ENCODE assay signal across 8 cellular contexts in the genomic region with DNA sequence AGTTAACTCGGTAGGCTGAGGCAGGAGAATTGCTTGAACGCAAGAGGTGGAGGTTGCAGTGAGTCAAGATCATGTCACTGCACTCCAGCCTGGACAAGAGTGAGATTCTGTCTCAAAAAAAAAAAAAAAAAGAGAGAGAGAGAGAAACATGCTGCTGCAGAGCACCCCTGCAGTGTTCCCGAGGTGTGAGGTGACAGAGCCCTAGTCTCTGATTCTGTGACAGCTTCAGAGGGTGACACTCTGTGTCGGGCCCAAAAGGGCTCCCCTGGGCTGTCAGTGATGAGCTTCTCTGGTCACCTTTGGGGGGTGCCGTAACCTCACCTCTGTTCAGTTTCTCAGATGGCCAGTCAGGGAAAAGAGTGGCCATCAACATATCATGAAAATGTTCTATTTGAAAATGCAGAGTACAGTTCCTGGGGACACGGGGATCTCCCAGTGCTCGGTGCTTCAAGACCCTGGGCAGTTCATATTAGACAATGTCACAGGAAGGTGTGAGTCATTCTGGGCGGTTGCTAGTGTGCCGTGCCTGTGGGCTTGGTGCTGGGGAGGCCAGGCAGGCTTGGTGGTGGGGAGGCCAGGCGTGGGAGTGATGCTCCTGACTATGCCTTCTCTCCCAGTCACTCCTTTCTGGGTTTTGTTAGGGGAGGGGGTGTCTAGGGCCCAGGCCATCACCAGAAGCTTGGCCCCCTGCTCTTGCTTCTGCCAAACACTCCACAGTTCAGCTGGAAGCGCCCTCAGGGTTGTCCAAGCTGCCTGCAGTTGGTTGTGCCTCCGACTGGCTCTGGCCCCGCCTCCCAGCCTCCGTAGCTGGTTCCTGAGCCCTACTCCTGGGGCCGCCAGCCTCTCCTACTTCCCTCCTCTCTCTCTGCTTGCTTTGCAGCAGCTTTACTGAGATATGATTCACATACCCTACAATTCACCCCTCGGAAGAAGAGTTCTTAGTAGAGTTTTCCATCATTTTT. TPM values are rescaled to one million over a fixed set of nuclear protein-coding genes. Genes with fewer than 3 reads are reported as not detected.
DNase-seq lines count a peak whose midpoint lies in the region; ATAC-seq, FAIRE-seq and TF ChIP-seq lines count a peak whose summit lies in the region.

No MANE protein-coding gene starts in this region.

- intact Hi-C loops in right lobe of liver (cut with DNase I) = no loop called here

- H3K27me3 ChIP-seq in SJCRH30 = no peaks in the 10 kb centered on the region
- no peaks in the 10 kb centered on the region for H3K27me3 ChIP-seq in right lobe of liver

- DNase-seq in H54 (ENCODE audit: insufficient read length, low spot score) (peak; percentile 64), SJCRH30 (peak; percentile 27 to 46), right lobe of liver (no peak), NCI-H526 (lab: John Stamatoyannopoulos, UW) (no peak), hypothalamus (lab: John Stamatoyannopoulos, UW) (no peak)
- peak; percentile 26 to 72 for DNase-seq in stimulated activated effector memory CD8-positive, alpha-beta T cell treated with anti-CD3 and anti-CD28 coated beads, Interleukin-12 subunit alpha, Interleukin-12 subunit beta, amount 100 ng/mL, for 72 hours (ENCODE audit: low spot score in 2 of 2)

- no peak for TF ChIP-seq CTCF in right lobe of liver (IDR thresholded peaks at IDR 0.05)

- H3K27ac ChIP-seq in SJCRH30 = no peak overlapping the region
- H3K27ac ChIP-seq in right lobe of liver = no peak overlapping the region

- no peak overlapping the region for H3K4me3 ChIP-seq in SJCRH30
- no peak overlapping the region for H3K4me3 ChIP-seq in right lobe of liver

- no peaks in the 10 kb centered on the region for H3K9me3 Mint-ChIP-seq in activated naive CD4-positive, alpha-beta T cell treated with anti-CD3 and anti-CD28 coated beads, Interleukin-2, amount 50 U/mL, for 24 hours
- H3K9me3 Mint-ChIP-seq in stimulated activated effector memory CD8-positive, alpha-beta T cell treated with anti-CD3 and anti-CD28 coated beads, Interleukin-12 subunit alpha, Interleukin-12 subunit beta, amount 100 ng/mL, for 72 hours = no peaks in the 10 kb centered on the region

- peak overlapping the region; percentile 43 for H3K27ac Mint-ChIP-seq in activated naive CD4-positive, alpha-beta T cell treated with anti-CD3 and anti-CD28 coated beads, Interleukin-2, amount 50 U/mL, for 24 hours
- H3K27ac Mint-ChIP-seq in stimulated activated effector memory CD8-positive, alpha-beta T cell treated with anti-CD3 and anti-CD28 coated beads, Interleukin-12 subunit alpha, Interleukin-12 subunit beta, amount 100 ng/mL, for 72 hours = peak overlapping the region; percentile 37

- H3K4me1 ChIP-seq in SJCRH30 (peaks cover 9% of the 10 kb centered on the region), right lobe of liver (no peaks in the 10 kb centered on the region)

- H3K9me3 ChIP-seq in SJCRH30 (replicated peaks) (no peaks in the 10 kb centered on the region), right lobe of liver (no peaks in the 10 kb centered on the region)

- no peaks in the 10 kb centered on the region for H3K36me3 ChIP-seq in SJCRH30
- no peaks in the 10 kb centered on the region for H3K36me3 ChIP-seq in right lobe of liver

- peaks cover 43% of the 10 kb centered on the region for H3K4me1 Mint-ChIP-seq in activated naive CD4-positive, alpha-beta T cell treated with anti-CD3 and anti-CD28 coated beads, Interleukin-2, amount 50 U/mL, for 24 hours
- peaks cover 33% of the 10 kb centered on the region for H3K4me1 Mint-ChIP-seq in stimulated activated effector memory CD8-positive, alpha-beta T cell treated with anti-CD3 and anti-CD28 coated beads, Interleukin-12 subunit alpha, Interleukin-12 subunit beta, amount 100 ng/mL, for 72 hours

- no peaks in the 10 kb centered on the region for H3K36me3 Mint-ChIP-seq in activated naive CD4-positive, alpha-beta T cell treated with anti-CD3 and anti-CD28 coated beads, Interleukin-2, amount 50 U/mL, for 24 hours
- H3K36me3 Mint-ChIP-seq in stimulated activated effector memory CD8-positive, alpha-beta T cell treated with anti-CD3 and anti-CD28 coated beads, Interleukin-12 subunit alpha, Interleukin-12 subunit beta, amount 100 ng/mL, for 72 hours = no peaks in the 10 kb centered on the region

- H3K27me3 Mint-ChIP-seq in activated naive CD4-positive, alpha-beta T cell treated with anti-CD3 and anti-CD28 coated beads, Interleukin-2, amount 50 U/mL, for 24 hours = no peaks in the 10 kb centered on the region

- TF ChIP-seq POLR2A in H54 (IDR thresholded peaks at IDR 0.05; ENCODE audit: low read depth, low read length) = no peak; the same call in 1 of the 2 replicates
- no peak for TF ChIP-seq POLR2A in right lobe of liver (IDR thresholded peaks at IDR 0.05)

- peak; percentile 79 for FAIRE-seq in H54 (lab: Jason Lieb, UNC)

- H3K4me3 Mint-ChIP-seq in activated naive CD4-positive, alpha-beta T cell treated with anti-CD3 and anti-CD28 coated beads, Interleukin-2, amount 50 U/mL, for 24 hours = peak overlapping the region; percentile 31
- peak overlapping the region; percentile 36 for H3K4me3 Mint-ChIP-seq in stimulated activated effector memory CD8-positive, alpha-beta T cell treated with anti-CD3 and anti-CD28 coated beads, Interleukin-12 subunit alpha, Interleukin-12 subunit beta, amount 100 ng/mL, for 72 hours

- peak; percentile 43 to 74 (median 58) for ATAC-seq in right lobe of liver
- ATAC-seq in stimulated activated effector memory CD8-positive, alpha-beta T cell treated with anti-CD3 and anti-CD28 coated beads, Interleukin-12 subunit alpha, Interleukin-12 subunit beta, amount 100 ng/mL, for 72 hours = peak; percentile 95
- ATAC-seq in HG02885 (IDR thresholded peaks at IDR 0.05; ENCODE audit: poor library complexity, unreplicated experiment) = no peak

- WGBS in right lobe of liver (ENCODE audit: insufficient coverage, low coverage, low lambda C conversion rate, missing lambda C conversion rate) = 51% methylated on average over 9 of the region's 16 CpGs

RNA-seq across cellular contexts. Expression of gene CLDN5, which starts 52.5 kb away (rescaled TPM):
- 0.04 and 0.20 TPM in 2 replicates for total RNA-seq in SJCRH30 (2014; rRNA removed; shearing (Covaris generic))
- total RNA-seq in right lobe of liver = 10 to 100 TPM in 2 of 6 experiments, 1 to 10 TPM in 4; 4.4 to 12.1 (median 5.7) TPM

Comparison
In these comparisons a context has a peak if more than half of its experiments do, and no peak if none do; other contexts are left out.
1. DNase-seq: peak in H54 (single experiment), SJCRH30 (2 of 2) and stimulated activated effector memory CD8-positive, alpha-beta T cell treated with anti-CD3 and anti-CD28 coated beads, Interleukin-12 subunit alpha, Interleukin-12 subunit beta, amount 100 ng/mL, for 72 hours (2 of 2); none in right lobe of liver (0 of 3), NCI-H526 (0 of 2) and hypothalamus (0 of 51).